ENCODE assay signal across 11 cellular contexts in the genomic region with DNA sequence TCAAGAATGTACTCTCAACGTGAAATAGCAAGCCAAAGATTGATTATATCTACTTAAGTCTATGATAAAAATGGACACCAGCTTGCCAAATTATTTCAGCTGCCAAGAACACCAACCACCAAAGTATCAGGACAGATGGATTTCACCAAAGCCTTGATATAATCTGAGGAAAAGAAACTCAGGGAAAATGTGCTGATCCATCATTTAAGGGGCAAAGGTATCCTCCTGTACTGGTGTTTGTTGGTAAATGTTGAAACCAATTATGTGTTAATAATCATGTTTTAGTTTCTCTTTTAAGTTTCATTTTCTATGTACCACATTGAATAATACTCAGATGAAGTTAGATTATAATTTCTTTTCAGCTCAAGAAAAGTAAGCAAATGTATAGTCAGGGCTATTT.
"Had no signal": no experiment of that assay in that cellular context is flagged by ENCODE, and none has a peak within 500 bp of the region (broad histone marks: within the 10 kb centered on the region; RNA-seq: fewer than 3 reads in every experiment).

No MANE protein-coding gene starts in this region.

- ATAC-seq: GM23338, HCT116 had no signal

- H3K4me1 ChIP-seq: HAP-1 had no signal

- H3K27ac ChIP-seq: GM23248 had no signal

- H3K9ac ChIP-seq: GM23248 had no signal

- H3K9me3 ChIP-seq: HAP-1 had no signal

- DNase-seq: GM23248, GOT3, H7, H9, HCEC 1CT, HFFc6 had no signal

- H3K4me2 ChIP-seq: GM23338 had no signal

- H2AFZ ChIP-seq: GM23248, GM23338 had no signal

- FAIRE-seq: H1, H54 had no signal

- H3K4me3 ChIP-seq: GM23248, GM23338, HAP-1 had no signal

- H3K36me3 ChIP-seq: HAP-1 had no signal
